ENCODE assay signal across 20 cellular contexts in the genomic region with DNA sequence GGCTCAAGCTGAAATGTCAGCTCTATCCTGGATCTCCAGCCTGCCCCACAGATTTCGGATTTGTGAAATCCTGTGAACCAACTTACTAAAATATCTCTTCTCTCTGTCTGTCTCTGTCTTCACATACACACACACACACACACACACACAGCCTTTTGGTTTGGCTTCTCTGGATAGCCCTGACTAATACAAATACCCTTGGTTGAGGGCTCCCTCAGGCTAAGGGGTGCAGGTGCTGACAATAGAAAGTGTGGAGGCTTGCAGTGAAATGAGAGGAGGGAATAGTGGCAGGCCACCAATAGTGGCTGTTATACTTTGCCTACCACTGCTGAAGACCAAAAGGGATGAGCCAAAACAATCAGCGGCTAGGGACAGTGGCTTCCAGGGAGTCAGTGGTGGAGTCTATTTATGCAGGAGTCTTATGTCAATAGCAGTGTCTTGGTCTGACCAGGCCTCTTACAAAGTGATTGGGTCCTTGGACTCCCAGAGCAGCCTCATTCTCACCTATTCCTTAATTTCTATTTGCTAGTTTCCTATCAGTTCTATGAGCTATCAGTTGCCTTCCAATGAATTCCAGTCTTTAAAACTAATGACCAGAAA.
DNase-seq lines count a peak whose midpoint lies in the region; ATAC-seq and TF ChIP-seq lines count a peak whose summit lies in the region.
"Had no signal": no experiment of that assay in that cellular context is flagged by ENCODE, and none has a peak within 500 bp of the region (broad histone marks: within the 10 kb centered on the region; RNA-seq: fewer than 3 reads in every experiment).

No MANE protein-coding gene starts in this region.

- peak; percentile 27 for DNase-seq in activated T-cell treated with anti-CD3 and anti-CD28 coated beads, Interleukin-2, amount 50 U/mL, for 24 hours
- DNase-seq in activated T-cell treated with anti-CD3 and anti-CD28 coated beads, Interleukin-2, amount 50 U/mL, for 1 hour: no peak
- DNase-seq in NT2/D1 (ENCODE audit: low read depth, low spot score) (no peak), fibroblast of villous mesenchyme (ENCODE audit: low read depth) (peak; percentile 23), progenitor cell of endocrine pancreas (ENCODE audit: low spot score, unreplicated experiment) (no peak), immature natural killer cell (no peak)
- no peak for DNase-seq in naive thymus-derived CD4-positive, alpha-beta T cell
- DNase-seq in CD8-positive, alpha-beta T cell: no peak
- DNase-seq: ACHN; activated CD8-positive, alpha-beta T cell treated with anti-CD3 and anti-CD28 coated beads for 36 hours; activated naive CD8-positive, alpha-beta T cell treated with anti-CD3 and anti-CD28 coated beads, Interleukin-2, amount 10 ng/mL, durations not matched to agents 7 days and 5 days; cortex of kidney; left colon; NCI-H1930; stimulated activated CD8-positive, alpha-beta memory T cell treated with anti-CD3 and anti-CD28 coated beads, Interleukin-4, amount 100 ng/mL, for 48 hours had no signal

- CTCF ChIA-PET in naive thymus-derived CD4-positive, alpha-beta T cell (lab: Charles Lee): no interaction called here
- CTCF ChIA-PET in CD8-positive, alpha-beta T cell (lab: Charles Lee): no interaction called here

- intact Hi-C loops in naive thymus-derived CD4-positive, alpha-beta T cell (cut with micrococcal nuclease): no loop called here
- intact Hi-C loops in CD8-positive, alpha-beta T cell (cut with DNase I, micrococcal nuclease): no loop called here

- no peaks in the 10 kb centered on the region for H3K36me3 Mint-ChIP-seq in activated T-cell treated with anti-CD3 and anti-CD28 coated beads, Interleukin-2, amount 50 U/mL, for 24 hours (ENCODE audit: low read depth)
- H3K36me3 Mint-ChIP-seq in progenitor cell of endocrine pancreas (ENCODE audit: insufficient read depth) (no peaks in the 10 kb centered on the region), immature natural killer cell (no peaks in the 10 kb centered on the region)
- peaks cover 0 to 5% (median 0%) of the 10 kb centered on the region in 5 donors for H3K36me3 Mint-ChIP-seq in naive thymus-derived CD4-positive, alpha-beta T cell
- no peaks in the 10 kb centered on the region for H3K36me3 Mint-ChIP-seq in CD8-positive, alpha-beta T cell
- H3K36me3 Mint-ChIP-seq: activated naive CD8-positive, alpha-beta T cell treated with anti-CD3 and anti-CD28 coated beads, Interleukin-2, amount 10 ng/mL, durations not matched to agents 7 days and 5 days had no signal

- no peak overlapping the region for H3K9ac ChIP-seq in NT2/D1 (ENCODE audit: insufficient read length, low read depth)

- H3K4me3 ChIP-seq in NT2/D1 (ENCODE audit: insufficient read length, low read depth): peak overlapping the region; percentile 54
- peak overlapping the region; percentile 63 for H3K4me3 ChIP-seq in fibroblast of villous mesenchyme (ENCODE audit: low read depth, low read length)
- H3K4me3 ChIP-seq in naive thymus-derived CD4-positive, alpha-beta T cell (ENCODE audit: low read length): no peak overlapping the region
- no peak overlapping the region for H3K4me3 ChIP-seq in CD8-positive, alpha-beta T cell (ENCODE audit: low read depth, low read length)

- H3K27me3 ChIP-seq in NT2/D1 (ENCODE audit: insufficient read depth, insufficient read length): no peaks in the 10 kb centered on the region
- H3K27me3 ChIP-seq in naive thymus-derived CD4-positive, alpha-beta T cell (ENCODE audit: control insufficient read depth in 2 of 2, insufficient read depth in 2 of 2, low read length in 2 of 2): no peaks in the 10 kb centered on the region
- no peaks in the 10 kb centered on the region for H3K27me3 ChIP-seq in CD8-positive, alpha-beta T cell (ENCODE audit: insufficient read depth, low read length)
- H3K27me3 ChIP-seq: brain microvascular endothelial cell, foreskin keratinocyte had no signal

- H3K4me1 Mint-ChIP-seq in activated T-cell treated with anti-CD3 and anti-CD28 coated beads, Interleukin-2, amount 50 U/mL, for 24 hours (ENCODE audit: low read depth): peaks cover 10% of the 10 kb centered on the region
- H3K4me1 Mint-ChIP-seq in progenitor cell of endocrine pancreas (ENCODE audit: low read depth) (peaks cover 25% of the 10 kb centered on the region), immature natural killer cell (no peaks in the 10 kb centered on the region)
- H3K4me1 Mint-ChIP-seq in naive thymus-derived CD4-positive, alpha-beta T cell: peaks cover 0 to 7% (median 0%) of the 10 kb centered on the region in 7 donors
- H3K4me1 Mint-ChIP-seq in CD8-positive, alpha-beta T cell (ENCODE audit: low read depth): no peaks in the 10 kb centered on the region
- H3K4me1 Mint-ChIP-seq: activated naive CD8-positive, alpha-beta T cell treated with anti-CD3 and anti-CD28 coated beads, Interleukin-2, amount 10 ng/mL, durations not matched to agents 7 days and 5 days had no signal

- POLR2A ChIA-PET in naive thymus-derived CD4-positive, alpha-beta T cell (lab: Charles Lee): no interaction called here
- POLR2A ChIA-PET in CD8-positive, alpha-beta T cell (lab: Charles Lee): no interaction called here

- H3K4me3 Mint-ChIP-seq in activated T-cell treated with anti-CD3 and anti-CD28 coated beads, Interleukin-2, amount 50 U/mL, for 24 hours: no peak overlapping the region
- H3K4me3 Mint-ChIP-seq in progenitor cell of endocrine pancreas (ENCODE audit: low read depth) (peak overlapping the region; percentile 90), immature natural killer cell (no peak overlapping the region)
- H3K4me3 Mint-ChIP-seq in naive thymus-derived CD4-positive, alpha-beta T cell: no peak overlapping the region
- H3K4me3 Mint-ChIP-seq in CD8-positive, alpha-beta T cell: no peak overlapping the region
- H3K4me3 Mint-ChIP-seq: activated CD8-positive, alpha-beta T cell treated with anti-CD3 and anti-CD28 coated beads for 36 hours; activated naive CD8-positive, alpha-beta T cell treated with anti-CD3 and anti-CD28 coated beads, Interleukin-2, amount 10 ng/mL, durations not matched to agents 7 days and 5 days; T-helper 1 cell treated with Interleukin-12 subunit alpha and Interleukin-12 subunit beta and Interleukin-4 antibody, amounts not matched to agents 30 μg/mL and 1 μg/mL, for 36 hours had no signal

- no peak for ATAC-seq in naive thymus-derived CD4-positive, alpha-beta T cell
- ATAC-seq in CD8-positive, alpha-beta T cell: no peak
- ATAC-seq: left colon had no signal

- H3K27ac Mint-ChIP-seq in activated T-cell treated with anti-CD3 and anti-CD28 coated beads, Interleukin-2, amount 50 U/mL, for 24 hours: peak overlapping the region; percentile 23
- H3K27ac Mint-ChIP-seq in progenitor cell of endocrine pancreas: peak overlapping the region; percentile 99
- H3K27ac Mint-ChIP-seq in immature natural killer cell: no peak overlapping the region
- no peak overlapping the region for H3K27ac Mint-ChIP-seq in naive thymus-derived CD4-positive, alpha-beta T cell
- no peak overlapping the region for H3K27ac Mint-ChIP-seq in CD8-positive, alpha-beta T cell
- H3K27ac Mint-ChIP-seq: activated CD8-positive, alpha-beta T cell treated with anti-CD3 and anti-CD28 coated beads for 36 hours; activated naive CD8-positive, alpha-beta T cell treated with anti-CD3 and anti-CD28 coated beads, Interleukin-2, amount 10 ng/mL, durations not matched to agents 7 days and 5 days; T-helper 1 cell treated with Interleukin-12 subunit alpha and Interleukin-12 subunit beta and Interleukin-4 antibody, amounts not matched to agents 30 μg/mL and 1 μg/mL, for 36 hours had no signal

- H3K9me3 ChIP-seq in NT2/D1 (ENCODE audit: insufficient read depth, low read length): peaks cover 13% of the 10 kb centered on the region; the same call in 1 of the 2 replicates
- H3K9me3 ChIP-seq in naive thymus-derived CD4-positive, alpha-beta T cell (ENCODE audit: control insufficient read depth in 2 of 3, low read length in 3 of 3): no peaks in the 10 kb centered on the region
- no peaks in the 10 kb centered on the region for H3K9me3 ChIP-seq in CD8-positive, alpha-beta T cell (ENCODE audit: low read length)

- TF ChIP-seq CTCF in fibroblast of villous mesenchyme (IDR thresholded peaks at IDR 0.05; ENCODE audit: insufficient read depth, low read depth, low read length) (no peak), progenitor cell of endocrine pancreas (IDR thresholded peaks at IDR 0.05; ENCODE audit: unreplicated experiment) (no peak)
- TF ChIP-seq CTCF in CD8-positive, alpha-beta T cell (IDR thresholded peaks at IDR 0.05): no peak

- H3K4me1 ChIP-seq in NT2/D1 (ENCODE audit: insufficient read depth, insufficient read length): no peaks in the 10 kb centered on the region
- H3K4me1 ChIP-seq in naive thymus-derived CD4-positive, alpha-beta T cell (ENCODE audit: control insufficient read depth in 2 of 2, insufficient read depth in 2 of 2, low read length in 2 of 2): no peaks in the 10 kb centered on the region
- H3K4me1 ChIP-seq in CD8-positive, alpha-beta T cell (ENCODE audit: insufficient read depth, low read length): no peaks in the 10 kb centered on the region
- H3K4me1 ChIP-seq: foreskin keratinocyte had no signal

- H3K27ac ChIP-seq in naive thymus-derived CD4-positive, alpha-beta T cell (ENCODE audit: low read depth, low read length): no peak overlapping the region
- no peak overlapping the region for H3K27ac ChIP-seq in CD8-positive, alpha-beta T cell (ENCODE audit: low read depth, low read length)
- H3K27ac ChIP-seq: brain microvascular endothelial cell, C4-2B, foreskin keratinocyte, HL-60 had no signal

- H3K27me3 Mint-ChIP-seq in activated T-cell treated with anti-CD3 and anti-CD28 coated beads, Interleukin-2, amount 50 U/mL, for 24 hours: peaks cover 19% of the 10 kb centered on the region
- H3K27me3 Mint-ChIP-seq in progenitor cell of endocrine pancreas: no peaks in the 10 kb centered on the region
- peaks cover 0 to 3% (median 0%) of the 10 kb centered on the region in 3 donors for H3K27me3 Mint-ChIP-seq in immature natural killer cell (ENCODE audit: low read depth in 3 of 3)
- H3K27me3 Mint-ChIP-seq in naive thymus-derived CD4-positive, alpha-beta T cell: peaks cover 0 to 14% (median 11%) of the 10 kb centered on the region in 5 donors
- peaks cover 9% of the 10 kb centered on the region for H3K27me3 Mint-ChIP-seq in CD8-positive, alpha-beta T cell (ENCODE audit: low read depth)
- H3K27me3 Mint-ChIP-seq: activated naive CD8-positive, alpha-beta T cell treated with anti-CD3 and anti-CD28 coated beads, Interleukin-2, amount 10 ng/mL, durations not matched to agents 7 days and 5 days had no signal

- H3K36me3 ChIP-seq in NT2/D1 (ENCODE audit: insufficient read depth, insufficient read length, low read length): peaks cover 7% of the 10 kb centered on the region
- no peaks in the 10 kb centered on the region for H3K36me3 ChIP-seq in naive thymus-derived CD4-positive, alpha-beta T cell (ENCODE audit: control insufficient read depth in 2 of 3, insufficient read depth in 3 of 3, low read length in 3 of 3)
- H3K36me3 ChIP-seq in CD8-positive, alpha-beta T cell (ENCODE audit: insufficient read depth, low read length): no peaks in the 10 kb centered on the region
- H3K36me3 ChIP-seq: brain microvascular endothelial cell had no signal

- no peaks in the 10 kb centered on the region for H3K9me3 Mint-ChIP-seq in activated T-cell treated with anti-CD3 and anti-CD28 coated beads, Interleukin-2, amount 50 U/mL, for 24 hours
- H3K9me3 Mint-ChIP-seq in progenitor cell of endocrine pancreas (ENCODE audit: low read depth) (no peaks in the 10 kb centered on the region), immature natural killer cell (peaks cover 0 to 2% (median 0%) of the 10 kb centered on the region in 6 donors)
- H3K9me3 Mint-ChIP-seq in naive thymus-derived CD4-positive, alpha-beta T cell: peaks cover 0 to 8% (median 4%) of the 10 kb centered on the region in 11 donors
- H3K9me3 Mint-ChIP-seq in CD8-positive, alpha-beta T cell: no peaks in the 10 kb centered on the region
- H3K9me3 Mint-ChIP-seq: activated CD8-positive, alpha-beta T cell treated with anti-CD3 and anti-CD28 coated beads for 36 hours had no signal

Comparison
In these comparisons a context has a peak if more than half of its experiments do, and no peak if none do; other contexts are left out.
1. DNase-seq: peak in activated T-cell treated with anti-CD3 and anti-CD28 coated beads, Interleukin-2, amount 50 U/mL, for 24 hours (single experiment) and fibroblast of villous mesenchyme (single experiment); none in activated T-cell treated with anti-CD3 and anti-CD28 coated beads, Interleukin-2, amount 50 U/mL, for 1 hour (single experiment), NT2/D1 (single experiment), progenitor cell of endocrine pancreas (single experiment), immature natural killer cell (0 of 3), naive thymus-derived CD4-positive, alpha-beta T cell (0 of 9) and CD8-positive, alpha-beta T cell (0 of 7).
2. H3K27ac Mint-ChIP-seq: peak in activated T-cell treated with anti-CD3 and anti-CD28 coated beads, Interleukin-2, amount 50 U/mL, for 24 hours (single experiment) and progenitor cell of endocrine pancreas (single experiment); none in immature natural killer cell (0 of 6), naive thymus-derived CD4-positive, alpha-beta T cell (0 of 9) and CD8-positive, alpha-beta T cell (single experiment).
3. H3K4me3 ChIP-seq: peak in NT2/D1 (single experiment) and fibroblast of villous mesenchyme (single experiment); none in naive thymus-derived CD4-positive, alpha-beta T cell (single experiment) and CD8-positive, alpha-beta T cell (single experiment).